In genomic region chr2:32108111-32108510, GRCh38 we compare ENCODE assay signal across 38 cellular contexts.
"Had no signal": no experiment of that assay in that cellular context is flagged by ENCODE, and none has a peak within 500 bp of the region (broad histone marks: within the 10 kb centered on the region; RNA-seq: fewer than 3 reads in every experiment).

No MANE protein-coding gene starts in this region.

- FAIRE-seq: astrocyte had no signal

- H3K27me3 ChIP-seq: adrenal gland, body of pancreas, brain microvascular endothelial cell, breast epithelium had no signal

- H3K27ac ChIP-seq: adrenal gland, body of pancreas, brain microvascular endothelial cell, breast epithelium, WERI-Rb-1 had no signal

- H3K27ac Mint-ChIP-seq: activated CD4-positive, alpha-beta memory T cell treated with anti-CD3 and anti-CD28 coated beads for 36 hours; activated CD4-positive, alpha-beta T cell treated with anti-CD3 and anti-CD28 coated beads for 36 hours; activated CD4-positive, alpha-beta T cell treated with anti-CD3 and anti-CD28 coated beads, Interleukin-2, amount 10 ng/mL, durations not matched to agents 24 days and 14 days; activated CD8-positive, alpha-beta T cell treated with anti-CD3 and anti-CD28 coated beads for 36 hours; activated naive CD4-positive, alpha-beta T cell treated with anti-CD3 and anti-CD28 coated beads for 36 hours; activated naive CD4-positive, alpha-beta T cell treated with anti-CD3 and anti-CD28 coated beads, Interleukin-2, amount 50 U/mL, for 72 hours; activated naive CD8-positive, alpha-beta T cell treated with anti-CD3 and anti-CD28 coated beads for 36 hours; activated T-cell treated with anti-CD3 and anti-CD28 coated beads, Interleukin-2, amount 50 U/mL, for 72 hours; activated T-helper 1 cell treated with anti-CD3 and anti-CD28 coated beads, Interleukin-12 subunit alpha, Interleukin-12 subunit beta, Interleukin-2, Interleukin-4 antibody, amounts not matched to agents 30 ng/mL and 10 ng/mL and 1 ng/mL, durations not matched to agents 14 hours and 24 hours and 36 hours; activated T-helper 17 cell treated with anti-CD3 and anti-CD28 coated beads, Interleukin-2, amount 50 U/mL, for 72 hours; T-helper 1 cell treated with Interleukin-12 subunit alpha and Interleukin-12 subunit beta and Interleukin-4 antibody, amounts not matched to agents 30 μg/mL and 1 μg/mL, for 36 hours; T-helper 2 cell treated with Interferon-gamma antibody and Interleukin-4, amounts not matched to agents 5 μg/mL and 100 μg/mL, for 36 hours; WTC11 had no signal

- H3K4me1 ChIP-seq: adrenal gland, body of pancreas, breast epithelium had no signal

- H3K4me3 ChIP-seq: adrenal gland, body of pancreas, breast epithelium had no signal

- H3K4me1 Mint-ChIP-seq: activated CD4-positive, alpha-beta T cell treated with anti-CD3 and anti-CD28 coated beads for 36 hours; activated CD4-positive, alpha-beta T cell treated with anti-CD3 and anti-CD28 coated beads, Interleukin-2, amount 10 ng/mL, durations not matched to agents 24 days and 14 days; WTC11 had no signal

- H3K9me3 ChIP-seq: adrenal gland had no signal

- H3K9me3 Mint-ChIP-seq: activated CD4-positive, alpha-beta memory T cell treated with anti-CD3 and anti-CD28 coated beads for 36 hours; activated CD8-positive, alpha-beta T cell treated with anti-CD3 and anti-CD28 coated beads for 36 hours; activated T-helper 1 cell treated with anti-CD3 and anti-CD28 coated beads, Interleukin-12 subunit alpha, Interleukin-12 subunit beta, Interleukin-2, Interleukin-4 antibody, amounts not matched to agents 30 ng/mL and 10 ng/mL and 1 ng/mL, durations not matched to agents 14 hours and 24 hours and 36 hours; activated T-helper 17 cell treated with anti-CD3 and anti-CD28 coated beads, Interleukin-2, amount 50 U/mL, for 72 hours; T-helper 1 cell treated with Interleukin-12 subunit alpha and Interleukin-12 subunit beta and Interleukin-4 antibody, amounts not matched to agents 30 μg/mL and 1 μg/mL, for 36 hours; T-helper 2 cell treated with Interferon-gamma antibody and Interleukin-4, amounts not matched to agents 5 μg/mL and 100 μg/mL, for 36 hours had no signal

- H3K4me3 Mint-ChIP-seq: activated CD4-positive, alpha-beta memory T cell treated with anti-CD3 and anti-CD28 coated beads for 36 hours; activated CD4-positive, alpha-beta T cell treated with anti-CD3 and anti-CD28 coated beads for 36 hours; activated CD4-positive, alpha-beta T cell treated with anti-CD3 and anti-CD28 coated beads, Interleukin-2, amount 10 ng/mL, durations not matched to agents 24 days and 14 days; activated CD8-positive, alpha-beta T cell treated with anti-CD3 and anti-CD28 coated beads for 36 hours; activated naive CD4-positive, alpha-beta T cell treated with anti-CD3 and anti-CD28 coated beads for 36 hours; activated naive CD8-positive, alpha-beta T cell treated with anti-CD3 and anti-CD28 coated beads for 36 hours; activated T-cell treated with anti-CD3 and anti-CD28 coated beads, Interleukin-2, amount 50 U/mL, for 4 hours; activated T-cell treated with anti-CD3 and anti-CD28 coated beads, Interleukin-2, amount 50 U/mL, for 72 hours; activated T-helper 1 cell treated with anti-CD3 and anti-CD28 coated beads, Interleukin-12 subunit alpha, Interleukin-12 subunit beta, Interleukin-2, Interleukin-4 antibody, amounts not matched to agents 30 ng/mL and 10 ng/mL and 1 ng/mL, durations not matched to agents 14 hours and 24 hours and 36 hours; activated T-helper 17 cell treated with anti-CD3 and anti-CD28 coated beads, Interleukin-2, amount 50 U/mL, for 72 hours; T-helper 1 cell treated with Interleukin-12 subunit alpha and Interleukin-12 subunit beta and Interleukin-4 antibody, amounts not matched to agents 30 μg/mL and 1 μg/mL, for 36 hours; T-helper 2 cell treated with Interferon-gamma antibody and Interleukin-4, amounts not matched to agents 5 μg/mL and 100 μg/mL, for 36 hours; WTC11 had no signal

- H3K27me3 Mint-ChIP-seq: activated CD4-positive, alpha-beta memory T cell treated with anti-CD3 and anti-CD28 coated beads for 36 hours; activated CD4-positive, alpha-beta T cell treated with anti-CD3 and anti-CD28 coated beads for 36 hours; activated CD4-positive, alpha-beta T cell treated with anti-CD3 and anti-CD28 coated beads, Interleukin-2, amount 10 ng/mL, durations not matched to agents 24 days and 14 days; activated CD8-positive, alpha-beta T cell treated with anti-CD3 and anti-CD28 coated beads for 36 hours; activated naive CD8-positive, alpha-beta T cell treated with anti-CD3 and anti-CD28 coated beads for 36 hours; activated T-helper 17 cell treated with anti-CD3 and anti-CD28 coated beads, Interleukin-2, amount 50 U/mL, for 72 hours had no signal

- DNase-seq: activated CD4-positive, alpha-beta memory T cell treated with anti-CD3 and anti-CD28 coated beads for 36 hours; activated CD4-positive, alpha-beta T cell treated with anti-CD3 and anti-CD28 coated beads for 1 hour; activated CD4-positive, alpha-beta T cell treated with anti-CD3 and anti-CD28 coated beads for 36 hours; activated CD4-positive, alpha-beta T cell treated with anti-CD3 and anti-CD28 coated beads, Interleukin-2, amount 10 ng/mL, durations not matched to agents 24 days and 14 days; activated CD4-positive, alpha-beta T cell treated with anti-CD3 and anti-CD28 coated beads, Interleukin-2, amount 50 U/mL, for 1 hour; activated CD4-positive, alpha-beta T cell treated with anti-CD3 and anti-CD28 coated beads, Interleukin-2, amount 50 U/mL, for 4 hours; activated CD4-positive, CD25-positive, alpha-beta regulatory T cell; activated CD8-positive, alpha-beta memory T cell treated with anti-CD3 and anti-CD28 coated beads, Interleukin-2, amount 50 U/mL, for 4 hours; activated CD8-positive, alpha-beta T cell treated with anti-CD3 and anti-CD28 coated beads for 36 hours; activated effector memory CD4-positive, alpha-beta T cell treated with anti-CD3 and anti-CD28 coated beads, Interleukin-2, amount 50 U/mL, for 16 hours; activated gamma-delta T cell treated with Interleukin-2 at 50 U/mL for 16 hours; activated naive CD4-positive, alpha-beta T cell; activated naive CD4-positive, alpha-beta T cell treated with anti-CD3 and anti-CD28 coated beads for 36 hours; activated naive CD4-positive, alpha-beta T cell treated with anti-CD3 and anti-CD28 coated beads, Interleukin-2, amount 50 U/mL, for 16 hours; activated naive CD8-positive, alpha-beta T cell treated with anti-CD3 and anti-CD28 coated beads for 36 hours; activated T-cell treated with anti-CD3 and anti-CD28 coated beads for 4 hours; activated T-cell treated with anti-CD3 and anti-CD28 coated beads, Interleukin-2, amount 50 U/mL, for 1 hour; activated T-cell treated with anti-CD3 and anti-CD28 coated beads, Interleukin-2, amount 50 U/mL, for 4 hours; activated T-cell treated with anti-CD3 and anti-CD28 coated beads, Interleukin-2, amount 50 U/mL, for 72 hours; adrenal gland; amniotic stem cell; aorta; body of pancreas; brain microvascular endothelial cell; central memory CD4-positive, alpha-beta T cell; T-helper 1 cell; T-helper 2 cell; T-helper 9 cell; WERI-Rb-1 had no signal

- H3K36me3 ChIP-seq: brain microvascular endothelial cell, breast epithelium had no signal

- ATAC-seq: activated CD4-positive, alpha-beta T cell treated with anti-CD3 and anti-CD28 coated beads for 36 hours; activated CD4-positive, CD25-positive, alpha-beta regulatory T cell treated with anti-CD3 and anti-CD28 coated beads, Interleukin-2, amount 50 U/mL, for 24 hours; activated CD8-positive, alpha-beta T cell treated with anti-CD3 and anti-CD28 coated beads for 36 hours; activated naive CD4-positive, alpha-beta T cell treated with anti-CD3 and anti-CD28 coated beads, Interleukin-2, amount 50 U/mL, for 72 hours; activated T-cell treated with anti-CD3 and anti-CD28 coated beads, Interleukin-2, amount 50 U/mL, for 4 hours; activated T-cell treated with anti-CD3 and anti-CD28 coated beads, Interleukin-2, amount 50 U/mL, for 72 hours; activated T-helper 17 cell treated with anti-CD3 and anti-CD28 coated beads, Interleukin-2, amount 50 U/mL, for 72 hours; body of pancreas; WTC11 had no signal
